Comparison of ENCODE assay signal across 1 cellular context in genomic region chr17:63430223-63430622, GRCh38.
TF ChIP-seq lines count a peak whose summit lies in the region.

No MANE protein-coding gene starts in this region.

TF ChIP-seq in HepG2, 621 proteins besides CTCF, POLR2A, EP300 and RAD21:
- TF ChIP-seq ZFP36L1 (CRISPR knock-in tag; IDR thresholded peaks at IDR 0.05) (no peak), ZBTB33 (CRISPR knock-in tag; IDR thresholded peaks at IDR 0.05) (peak; percentile 80; the same call in 1 of the 2 replicates), PREB (CRISPR knock-in tag; IDR thresholded peaks at IDR 0.05) (no peak), THRA (CRISPR knock-in tag; IDR thresholded peaks at IDR 0.05; ENCODE audit: borderline replicate concordance) (no peak), ZNF160 (CRISPR knock-in tag; IDR thresholded peaks at IDR 0.05) (no peak)
TF ChIP-seq in HepG2: peak in this region for 1.
